Comparison of ENCODE assay signal across 16 cellular contexts in the genomic region with DNA sequence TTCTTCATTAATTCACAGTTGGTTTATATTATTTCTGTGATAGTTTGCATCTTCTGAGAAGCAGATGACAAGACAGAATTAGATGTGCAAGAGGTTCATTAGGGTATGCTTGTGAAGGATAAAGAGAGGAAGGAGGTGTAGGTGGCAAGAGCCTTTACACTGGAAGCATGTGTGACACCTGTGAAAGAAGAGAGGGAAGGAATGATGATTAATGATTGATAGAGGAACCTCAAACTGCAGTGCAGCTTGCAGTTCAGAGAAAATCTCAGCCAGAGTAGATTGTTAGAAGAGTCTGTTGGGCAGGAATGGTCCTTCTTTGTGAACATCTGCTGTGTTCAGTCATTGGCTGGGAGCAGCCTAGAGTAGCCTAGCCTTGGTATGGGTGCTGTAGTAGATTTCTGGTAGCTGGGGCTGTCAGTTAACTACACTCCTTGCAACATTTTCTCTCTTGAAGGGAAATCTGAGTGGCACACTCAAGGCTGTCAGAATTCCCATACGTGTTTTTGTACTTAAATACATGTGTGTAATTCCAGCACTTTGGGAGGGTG. TPM values are rescaled to one million over a fixed set of nuclear protein-coding genes. Genes with fewer than 3 reads are reported as not detected.
A peak's percentile ranks its signal among the peaks of the same experiment; 100 is the strongest.
DNase-seq lines count a peak whose midpoint lies in the region; ATAC-seq, FAIRE-seq and TF ChIP-seq lines count a peak whose summit lies in the region.
"Had no signal": no experiment of that assay in that cellular context is flagged by ENCODE, and none has a peak within 500 bp of the region (broad histone marks: within the 10 kb centered on the region; RNA-seq: fewer than 3 reads in every experiment).

No MANE protein-coding gene starts in this region.

- intact Hi-C loops in GM12878 (cut with micrococcal nuclease; ENCODE audit: unreplicated experiment) = no loop called here

- TF ChIP-seq EP300 in GM12878 (IDR thresholded peaks at IDR 0.05; ENCODE audit: borderline replicate concordance in 1 of 2, control insufficient read depth in 1 of 2, low read depth in 2 of 2, low read length in 2 of 2) = no peak

- H2AK5ac ChIP-seq in trophoblast cell (ENCODE audit: low read length) = no peak overlapping the region
- no peak overlapping the region for H2AK5ac ChIP-seq in mesendoderm (ENCODE audit: low read length)

- H3K9me2 ChIP-seq in DOHH2 (replicated peaks; ENCODE audit: control insufficient read depth, low read length) = no peaks in the 10 kb centered on the region
- no peaks in the 10 kb centered on the region for H3K9me2 ChIP-seq in Karpas-422 (replicated peaks; ENCODE audit: insufficient read depth, low read length)

- H3K27me3 ChIP-seq in DOHH2 (ENCODE audit: control insufficient read depth, low read length) (no peaks in the 10 kb centered on the region), Karpas-422 (ENCODE audit: low read length) (no peaks in the 10 kb centered on the region), GM12878 (replicated peaks in 1 of 2; ENCODE audit: control insufficient read depth in 2 of 2, insufficient read depth in 2 of 2, low read length in 1 of 2) (no peaks in the 10 kb centered on the region), trophoblast cell (ENCODE audit: insufficient read depth, low read length) (no peaks in the 10 kb centered on the region), mesendoderm (ENCODE audit: insufficient read depth, low read length, poor library complexity) (no peaks in the 10 kb centered on the region)
- H3K27me3 ChIP-seq: BE2C, MG63 had no signal

- H3K4me2 ChIP-seq in DOHH2 (ENCODE audit: low read length) (0 out of 2 replicates have a peak overlapping the region, but pooled peaks have one; percentile 10), Karpas-422 (ENCODE audit: low read depth, low read length, poor library complexity, severe bottlenecking) (peak overlapping the region; percentile 3), GM12878 (ENCODE audit: control insufficient read depth, insufficient read depth) (no peak overlapping the region), trophoblast cell (ENCODE audit: low read length) (no peak overlapping the region), mesendoderm (ENCODE audit: low read length) (no peak overlapping the region)

- BruUV-seq in GM12878 (replicated peaks; lab: Mats Ljungman, UMichigan) = no TSS peak

- 100% methylated on average over 1 of the region's 1 CpG for WGBS in GM12878 (ENCODE audit: insufficient coverage, insufficient replicate concordance, low lambda C conversion rate, missing lambda C conversion rate)
- WGBS in trophoblast cell (ENCODE audit: extremely low coverage, insufficient coverage, insufficient read length) = no CpG with 5 or more reads among the region's 1 CpG
- WGBS in mesendoderm (ENCODE audit: extremely low coverage, insufficient coverage, low lambda C conversion rate) = no CpG with 5 or more reads among the region's 1 CpG

- H3K56ac ChIP-seq in mesendoderm (ENCODE audit: low read length) = no peak overlapping the region

- no peak overlapping the region for H2BK15ac ChIP-seq in mesendoderm (replicated peaks; ENCODE audit: low read depth)

- H3K36me3 ChIP-seq in DOHH2 (ENCODE audit: control insufficient read depth, low read length) = peaks cover 17% of the 10 kb centered on the region
- peaks cover 14% of the 10 kb centered on the region for H3K36me3 ChIP-seq in Karpas-422 (ENCODE audit: insufficient read depth, low read length)
- H3K36me3 ChIP-seq in GM12878 (ENCODE audit: control insufficient read depth in 2 of 2, insufficient read depth in 2 of 2, low read length in 1 of 2) = no peaks in the 10 kb centered on the region
- peaks cover 13 to 20% of the 10 kb centered on the region in 2 experiments for H3K36me3 ChIP-seq in trophoblast cell (ENCODE audit: control insufficient read depth in 1 of 2, insufficient read depth in 2 of 2, low read length in 2 of 2)
- H3K36me3 ChIP-seq in mesendoderm (ENCODE audit: control insufficient read depth, insufficient read depth, low read length) = no peaks in the 10 kb centered on the region
- H3K36me3 ChIP-seq: MG63 had no signal

- no peak overlapping the region for H3K27ac Mint-ChIP-seq in osteocyte (ENCODE audit: unreplicated experiment)

- no peak for TF ChIP-seq RAD21 in GM12878 (IDR thresholded peaks at IDR 0.05; ENCODE audit: insufficient read depth, low read depth, low read length)

- no peak overlapping the region for H4K12ac ChIP-seq in trophoblast cell (ENCODE audit: low read depth, low read length)

- peaks cover 69% of the 10 kb centered on the region for H3K4me1 ChIP-seq in DOHH2 (ENCODE audit: control insufficient read depth, low read length)
- peaks cover 48% of the 10 kb centered on the region for H3K4me1 ChIP-seq in Karpas-422 (ENCODE audit: low read length)
- peaks cover 22% of the 10 kb centered on the region for H3K4me1 ChIP-seq in GM12878 (ENCODE audit: control insufficient read depth, insufficient read depth, low read length)
- peaks cover 8 to 17% of the 10 kb centered on the region in 2 experiments for H3K4me1 ChIP-seq in trophoblast cell (ENCODE audit: control insufficient read depth in 1 of 2, insufficient read depth in 2 of 2, low read length in 2 of 2)
- H3K4me1 ChIP-seq in mesendoderm (ENCODE audit: control insufficient read depth, low read depth, low read length) = no peaks in the 10 kb centered on the region
- H3K4me1 ChIP-seq: BE2C had no signal

- H4K8ac ChIP-seq in trophoblast cell (ENCODE audit: low read depth, low read length) (no peak overlapping the region), mesendoderm (ENCODE audit: low read depth, low read length) (no peak overlapping the region)

- H3K18ac ChIP-seq in trophoblast cell (ENCODE audit: low read length) (no peak overlapping the region), mesendoderm (ENCODE audit: low read length) (no peak overlapping the region)

- H3F3A ChIP-seq in DOHH2 (ENCODE audit: control insufficient read depth, insufficient read depth) = peaks cover 31% of the 10 kb centered on the region

- H3K36me3 Mint-ChIP-seq in osteocyte (ENCODE audit: unreplicated experiment) = no peaks in the 10 kb centered on the region

- H3K14ac ChIP-seq in trophoblast cell (ENCODE audit: low read length) = no peak overlapping the region

- H3K27me3 Mint-ChIP-seq in osteocyte (ENCODE audit: unreplicated experiment) = no peaks in the 10 kb centered on the region

- no peak overlapping the region for H2BK12ac ChIP-seq in trophoblast cell (ENCODE audit: low read length)

- H4K20me1 ChIP-seq in DOHH2 (ENCODE audit: control insufficient read depth, insufficient read depth, low read depth, low read length) (no peaks in the 10 kb centered on the region), Karpas-422 (ENCODE audit: insufficient read depth, low read depth, low read length) (peaks cover 12% of the 10 kb centered on the region), GM12878 (ENCODE audit: control insufficient read depth, insufficient read depth) (no peaks in the 10 kb centered on the region; the same call in 1 of the 2 replicates)

- H3K9ac ChIP-seq in Karpas-422 (ENCODE audit: low read length) = no peak overlapping the region
- no peak overlapping the region for H3K9ac ChIP-seq in GM12878 (ENCODE audit: control insufficient read depth, insufficient read depth, low read length)
- no peak overlapping the region for H3K9ac ChIP-seq in trophoblast cell (ENCODE audit: low read length)
- H3K9ac ChIP-seq in mesendoderm (ENCODE audit: low read length) = no peak overlapping the region

- H3K4me1 Mint-ChIP-seq in osteocyte (ENCODE audit: unreplicated experiment) = peaks cover 35% of the 10 kb centered on the region

- ATAC-seq in GM12878 = no peak
- ATAC-seq: PC-3 had no signal

- H3K79me1 ChIP-seq in trophoblast cell (ENCODE audit: low read length) (no peaks in the 10 kb centered on the region), mesendoderm (ENCODE audit: low read length) (peaks cover 6% of the 10 kb centered on the region)

- H3K23ac ChIP-seq in trophoblast cell (ENCODE audit: low read length) (no peak overlapping the region), mesendoderm (ENCODE audit: low read length) (no peak overlapping the region)

- H3K4ac ChIP-seq in trophoblast cell (ENCODE audit: low read depth, low read length) (peak overlapping the region; percentile 68), mesendoderm (ENCODE audit: low read depth, low read length) (no peak overlapping the region)

- H4K91ac ChIP-seq in trophoblast cell (ENCODE audit: low read depth, low read length) = no peak overlapping the region

- peaks cover 99% of the 10 kb centered on the region for H3K79me2 ChIP-seq in DOHH2 (ENCODE audit: control insufficient read depth, low read length)
- H3K79me2 ChIP-seq in Karpas-422 (ENCODE audit: low read length) = peaks cover 97% of the 10 kb centered on the region
- peaks cover 39% of the 10 kb centered on the region for H3K79me2 ChIP-seq in GM12878 (ENCODE audit: control insufficient read depth, insufficient read depth, low read length)
- H3K79me2 ChIP-seq in trophoblast cell (ENCODE audit: control insufficient read depth, insufficient read depth, low read length, poor library complexity) = peaks cover 38% of the 10 kb centered on the region
- H3K79me2 ChIP-seq in mesendoderm (ENCODE audit: control insufficient read depth, insufficient read depth, low read length) = peaks cover 70% of the 10 kb centered on the region

- no peak overlapping the region for H2BK5ac ChIP-seq in trophoblast cell (ENCODE audit: low read depth, low read length, poor library complexity)
- no peak overlapping the region for H2BK5ac ChIP-seq in mesendoderm (ENCODE audit: low read length)

- H3K4me3 Mint-ChIP-seq in osteocyte (ENCODE audit: unreplicated experiment) = no peak overlapping the region

- no peak overlapping the region for H2BK120ac ChIP-seq in trophoblast cell (ENCODE audit: insufficient read depth, low read length, poor library complexity)
- H2BK120ac ChIP-seq in mesendoderm (ENCODE audit: low read depth, low read length) = no peak overlapping the region

- SMC1A ChIA-PET in GM12878 (lab: Charles Lee; ENCODE audit: uncharacterized antibody, unreplicated experiment) = no interaction called here

- RAD21 ChIA-PET in GM12878 (lab: Charles Lee; ENCODE audit: unreplicated experiment) = no interaction called here

- CTCF ChIA-PET in GM12878 (lab: Yijun Ruan, JAX) = no interaction called here

- H3K27ac ChIP-seq in DOHH2 (ENCODE audit: low read depth, low read length) = no peak overlapping the region
- H3K27ac ChIP-seq in Karpas-422 (ENCODE audit: low read length) = 0 out of 2 replicates have a peak overlapping the region, but pooled peaks have one; percentile 20
- no peak overlapping the region for H3K27ac ChIP-seq in GM12878 (ENCODE audit: control insufficient read depth, insufficient read depth)
- H3K27ac ChIP-seq in trophoblast cell (ENCODE audit: low read depth, low read length) = no peak overlapping the region
- H3K27ac ChIP-seq in mesendoderm (ENCODE audit: low read depth, low read length) = no peak overlapping the region

- H3K9me3 Mint-ChIP-seq in osteocyte (ENCODE audit: unreplicated experiment) = no peaks in the 10 kb centered on the region

- POLR2A ChIA-PET in GM12878 (lab: Charles Lee) = no interaction called here

- H4K5ac ChIP-seq in mesendoderm (ENCODE audit: low read length) = no peak overlapping the region

- TF ChIP-seq CTCF in DOHH2 (IDR thresholded peaks at IDR 0.05; ENCODE audit: low read depth, low read length, poor library complexity, severe bottlenecking) (no peak), GM12878 (IDR thresholded peaks at IDR 0.05 in 2 of 3, conservative IDR thresholded peaks at IDR 0.05 in 1 of 3; ENCODE audit: control insufficient read depth in 2 of 3, extremely low read depth in 1 of 3, insufficient read depth in 1 of 3, low read depth in 3 of 3, low read length in 3 of 3) (no peak), osteocyte (IDR thresholded peaks at IDR 0.05) (no peak)

- FAIRE-seq in GM12878 (lab: Jason Lieb, UNC) = no peak
- FAIRE-seq: HTR-8/SVneo had no signal

- H3K4me3 ChIP-seq in DOHH2 (ENCODE audit: low read length) (no peak overlapping the region), Karpas-422 (ENCODE audit: low read length) (no peak overlapping the region), GM12878 (no peak overlapping the region), trophoblast cell (ENCODE audit: low read depth, low read length) (no peak overlapping the region), mesendoderm (ENCODE audit: low read length) (no peak overlapping the region)
- H3K4me3 ChIP-seq: MG63 had no signal

- H2AFZ ChIP-seq in Karpas-422 (ENCODE audit: low read length) (no peak overlapping the region), GM12878 (ENCODE audit: control insufficient read depth, low read depth, low read length) (no peak overlapping the region), trophoblast cell (ENCODE audit: insufficient read depth, low read length, poor library complexity) (no peak overlapping the region)

- DNase-seq in Karpas-422 = no peak
- no peak for DNase-seq in GM12878 (ENCODE audit: low read depth, low spot score)
- DNase-seq in trophoblast cell = no peak
- DNase-seq in amniotic stem cell (lab: John Stamatoyannopoulos, UW) = no peak
- DNase-seq in osteocyte (ENCODE audit: extremely low spot score, unreplicated experiment) = no peak
- DNase-seq in mesendoderm = no peak
- DNase-seq: BE2C; KBM-7; MG63; NCI-H1092 treated with DMSO at 0.1 percent for 48 hours; NCI-H1694 treated with DMSO at 0.1 percent for 48 hours; NCI-H69; NK-92 treated with Interleukin-12 subunit alpha and Interleukin-12 subunit beta, amount 100 ng/mL, for 24 hours; PC-3 had no signal

- no peak for TF ChIP-seq POLR2A in GM12878 (IDR thresholded peaks at IDR 0.05; ENCODE audit: low read depth, low read length)

- in situ Hi-C loops in GM12878 (cut with MboI) = no loop called here

- H3K9me3 ChIP-seq in DOHH2 (ENCODE audit: control insufficient read depth, insufficient read depth, low read length) (no peaks in the 10 kb centered on the region), Karpas-422 (ENCODE audit: low read length) (no peaks in the 10 kb centered on the region), GM12878 (replicated peaks; ENCODE audit: control insufficient read depth, insufficient read depth, low read length) (no peaks in the 10 kb centered on the region), trophoblast cell (ENCODE audit: insufficient read depth, low read depth, low read length) (no peaks in the 10 kb centered on the region)
- H3K9me3 ChIP-seq: BE2C, MG63 had no signal

RNA-seq across cellular contexts. Expression of gene RCOR1, which starts 9.0 kb away (rescaled TPM):
- 23.3 and 46.9 TPM in 2 replicates for total RNA-seq in Karpas-422 (2014; rRNA removed; shearing (Covaris generic); ENCODE audit: low replicate concordance)
- 26.6 and 29.6 TPM in 2 replicates for total RNA-seq in GM12878 (2013; cell fraction: nucleolus; rRNA removed)
- total RNA-seq in GM12878 (2014; rRNA removed) (4.1 and 4.3 TPM in 2 replicates), GM12878 (2014; rRNA removed; fragmentation: Illumina TruSeq; extraction: Trizol) (6.5 and 9.4 TPM in 2 replicates), GM12878 (2021) (10.4 and 12.2 TPM in 2 replicates), osteocyte (23.6 and 27.4 TPM in 2 replicates)
- 4.0 TPM for polyA plus RNA-seq in GM12878 (2011; ENCODE audit: low read depth)
- polyA plus RNA-seq in GM12878 (2011; rRNA removed) (10.3 and 11.2 TPM in 2 replicates), GM12878 (2014; fragmentation: Illumina TruSeq; extraction: Trizol) (8.1 and 8.6 TPM in 2 replicates), GM12878 (2014; fragmentation: Nextera tagmentation; extraction: Ambion mirVana) (1 to 10 TPM; 1.9 to 2.2 TPM), GM12878 (2014; rRNA removed) (4.8 and 5.0 TPM in 2 replicates), GM12878 (2016; fragmentation: Nextera tagmentation; extraction: Ambion mirVana) (1 to 10 TPM; 1.6 to 1.8 TPM)
- polyA plus RNA-seq in GM12878 (2011; cell fraction: cytosol; rRNA removed) = 5.1 and 7.3 TPM in 2 replicates
- polyA plus RNA-seq in GM12878 (2011; cell fraction: nucleus; rRNA removed) = 9.4 and 13.1 TPM in 2 replicates
- 4.8 and 6.6 TPM in 2 replicates for polyA plus RNA-seq in GM12878 (2012)
- polyA minus RNA-seq in GM12878 (2011; rRNA and poly(A)+ RNA removed) = 11.4 and 11.7 TPM in 2 replicates
- polyA minus RNA-seq in GM12878 (2011; cell fraction: cytosol; rRNA and poly(A)+ RNA removed) = 4.0 and 5.1 TPM in 2 replicates
- 6.2 and 11.2 TPM in 2 replicates for polyA minus RNA-seq in GM12878 (2011; cell fraction: nucleus; rRNA and poly(A)+ RNA removed)
- 39.7 and 41.7 TPM in 2 replicates for polyA plus RNA-seq in trophoblast cell (2013)
- 13.9 TPM for polyA plus RNA-seq in mesendoderm (2013, experiment 1 of 2)
- 14.4 TPM for polyA plus RNA-seq in mesendoderm (2013, experiment 2 of 2)

Comparison
In these comparisons a context has a peak if more than half of its experiments do, and no peak if none do; other contexts are left out.
1. H3K4me2 ChIP-seq: peak in DOHH2 (single experiment) and Karpas-422 (single experiment); none in GM12878 (single experiment), trophoblast cell (single experiment) and mesendoderm (single experiment).